28 cellular contexts compared by ENCODE assay signal in genomic region chr19:40232479-40232878, GRCh38. TPM values are rescaled to one million over a fixed set of nuclear protein-coding genes. Genes with fewer than 3 reads are reported as not detected.
DNase-seq lines count a peak whose midpoint lies in the region; ATAC-seq, FAIRE-seq and TF ChIP-seq lines count a peak whose summit lies in the region.
"Had no signal": no experiment of that assay in that cellular context is flagged by ENCODE, and none has a peak within 500 bp of the region (broad histone marks: within the 10 kb centered on the region; RNA-seq: fewer than 3 reads in every experiment).

No MANE protein-coding gene starts in this region.

- H3K79me2 ChIP-seq in K562 (ENCODE audit: control insufficient read depth, insufficient read depth, low read length), result no peaks in the 10 kb centered on the region
- H3K79me2 ChIP-seq: parathyroid adenoma had no signal

- no peaks in the 10 kb centered on the region for H4K20me1 ChIP-seq in K562 (replicated peaks; ENCODE audit: control insufficient read depth, insufficient read depth, low read length)

- FAIRE-seq in K562 (lab: Jason Lieb, UNC), result peak; percentile 96
- FAIRE-seq: kidney had no signal

- peak overlapping the region in 1 of 2 experiments; percentile 76; a peak in 2 of 4 replicates for H3K9ac ChIP-seq in K562 (ENCODE audit: insufficient read depth in 1 of 2, low read depth in 2 of 2, low read length in 2 of 2)
- H3K9ac ChIP-seq: parathyroid adenoma had no signal

- no peaks in the 10 kb centered on the region for H3K9me1 ChIP-seq in K562 (ENCODE audit: control insufficient read depth, insufficient read depth, low read length)

- no peak for TF ChIP-seq RAD21 in K562 (CRISPR knock-in tag; conservative IDR thresholded peaks at IDR 0.05 in 1 of 2, IDR thresholded peaks at IDR 0.05 in 1 of 2)

- ATAC-seq in Right ventricle myocardium inferior, result peak; percentile 27
- ATAC-seq in K562, result peak; percentile 88
- peak in 1 of 2 donors; percentile 3 for ATAC-seq in lower lobe of right lung
- peak; percentile 34 for ATAC-seq in aorta (ENCODE audit: low FRiP score)
- ATAC-seq in GM21423 (IDR thresholded peaks at IDR 0.05; ENCODE audit: unreplicated experiment), result no peak
- no peak for ATAC-seq in HG03280 (IDR thresholded peaks at IDR 0.05; ENCODE audit: unreplicated experiment)

- DNase-seq in Right ventricle myocardium inferior (ENCODE audit: missing footprints) (no peak), cardiac septum (ENCODE audit: low spot score) (no peak), K562 (ENCODE audit: extremely low read depth in 1 of 4, low spot score in 3 of 4) (peak; percentile 86 to 93 (median 90)), lower lobe of right lung (no peak), aorta (no peak)
- DNase-seq in stimulated activated CD4-positive, alpha-beta T cell treated with anti-CD3 and anti-CD28 coated beads, Interleukin-15, amount 100 ng/mL, for 24 hours, result no peak
- DNase-seq: 8988T; activated B cell treated with CpG ODN at 0.5 μM for 24 hours; activated CD4-positive, alpha-beta T cell treated with anti-CD3 and anti-CD28 coated beads, Interleukin-2, amount 50 U/mL, for 48 hours; activated CD8-positive, alpha-beta memory T cell treated with anti-CD3 and anti-CD28 coated beads, Interleukin-2, amount 50 U/mL, for 48 hours; H9; kidney; natural killer cell; NCI-H1092; NCI-H187 treated with DMSO at 0.1 percent for 48 hours; NCI-H226; NCI-H774; sigmoid colon; stomach had no signal

- 0 out of 2 replicates have a peak, but pooled peaks have one; percentile 10 for TF ChIP-seq POLR2A in K562 (conservative IDR thresholded peaks at IDR 0.05)

- H3K4me3 ChIP-seq in K562, result no peak overlapping the region
- H3K4me3 ChIP-seq in lower lobe of right lung, result no peak overlapping the region
- no peak overlapping the region for H3K4me3 ChIP-seq in aorta (ENCODE audit: low read length in 2 of 2)
- H3K4me3 ChIP-seq: ascending aorta, sigmoid colon, stomach, tibial nerve had no signal

- CTCF ChIA-PET in K562 (lab: Yijun Ruan, JAX; ENCODE audit: low intra/inter-chr PET ratio), result no interaction called here

- POLR2A ChIA-PET in K562 (lab: Yijun Ruan, JAX), result interaction anchor here (0.6 to 2.0 kb wide), 3 partner anchors 15 to 460 kb away, joined by 3 to 7 read pairs (median 6); partner anchors contain the start of gene TTC9B

- no peak for TF ChIP-seq EP300 in K562 (IDR thresholded peaks at IDR 0.05; ENCODE audit: low read length)

- in situ Hi-C loops in K562 (cut with MboI), result no loop called here

- H3K4me1 ChIP-seq in K562 (replicated peaks in 1 of 2; ENCODE audit: control insufficient read depth in 2 of 2, insufficient read depth in 2 of 2, low read length in 2 of 2) (peaks cover 25 to 52% of the 10 kb centered on the region in 2 experiments), lower lobe of right lung (peaks cover 8% of the 10 kb centered on the region), aorta (ENCODE audit: control insufficient read depth in 1 of 2, insufficient read depth in 2 of 2, low read length in 2 of 2) (no peaks in the 10 kb centered on the region)

- intact Hi-C loops in Right ventricle myocardium inferior (cut with DNase I) (no loop called here), cardiac septum (cut with DNase I) (no loop called here), K562 (cut with micrococcal nuclease) (loop anchor here (5.0 kb wide), 1 partner anchor 40 kb away; no protein-coding TSS in a partner anchor), lower lobe of right lung (cut with DNase I) (no loop called here), aorta (cut with DNase I) (no loop called here)

- 26% methylated on average over 10 of the region's 12 CpGs for WGBS in K562 (ENCODE audit: insufficient coverage, low coverage, missing lambda C conversion rate)
- 72 to 78% methylated on average over 12 of the region's 12 CpGs for WGBS in aorta, 2 donors

- H3K9me3 ChIP-seq in K562 (replicated peaks; ENCODE audit: control insufficient read depth, insufficient read depth, low read depth, low read length), result no peaks in the 10 kb centered on the region
- H3K9me3 ChIP-seq in lower lobe of right lung, result no peaks in the 10 kb centered on the region
- H3K9me3 ChIP-seq in aorta (ENCODE audit: control insufficient read depth, low read length), result no peaks in the 10 kb centered on the region
- H3K9me3 ChIP-seq: ascending aorta, sigmoid colon, stomach, tibial nerve had no signal

- TF ChIP-seq CTCF in K562 (IDR thresholded peaks at IDR 0.05 in 2 of 3, conservative IDR thresholded peaks at IDR 0.05 in 1 of 3; ENCODE audit: insufficient read depth in 2 of 3, low read depth in 1 of 3, low read length in 3 of 3), result no peak
- no peak for TF ChIP-seq CTCF in lower lobe of right lung (IDR thresholded peaks at IDR 0.05)

- H3K27ac ChIP-seq in K562 (ENCODE audit: extremely low read depth, low read depth, low read length), result peak overlapping the region; percentile 70
- peak overlapping the region; percentile 18 for H3K27ac ChIP-seq in lower lobe of right lung
- no peak overlapping the region for H3K27ac ChIP-seq in aorta (ENCODE audit: low read depth in 1 of 2, low read length in 2 of 2)
- H3K27ac ChIP-seq: HL-60 had no signal

- H2AFZ ChIP-seq in K562 (ENCODE audit: low read depth, low read length), result no peak overlapping the region
- H2AFZ ChIP-seq: parathyroid adenoma had no signal

- BruUV-seq in K562 (replicated peaks; lab: Mats Ljungman, UMichigan), result no TSS peak

- H3K27me3 ChIP-seq in K562 (ENCODE audit: control insufficient read depth in 2 of 2, insufficient read depth in 2 of 2, low read length in 2 of 2) (no peaks in the 10 kb centered on the region), lower lobe of right lung (ENCODE audit: low read depth) (no peaks in the 10 kb centered on the region), aorta (ENCODE audit: control insufficient read depth in 1 of 2, insufficient read depth in 2 of 2, low read length in 1 of 2) (no peaks in the 10 kb centered on the region)
- H3K27me3 ChIP-seq: ascending aorta, sigmoid colon had no signal

- H3K36me3 ChIP-seq in K562 (ENCODE audit: control insufficient read depth, insufficient read depth, low read length) (peaks cover 45% of the 10 kb centered on the region; the same call in 2 of the 3 replicates), lower lobe of right lung (peaks cover 46% of the 10 kb centered on the region), aorta (ENCODE audit: control insufficient read depth in 1 of 2, insufficient read depth in 2 of 2, low read length in 1 of 2) (peaks cover 0 to 2% of the 10 kb centered on the region in 2 donors)

- peak overlapping the region; percentile 57; the same call in 1 of the 2 replicates for H3K4me2 ChIP-seq in K562 (ENCODE audit: insufficient read depth, low read length)

RNA-seq across cellular contexts. Expression of gene CCNP, which starts 6.0 kb away (rescaled TPM):
- not detected for total RNA-seq in Right ventricle myocardium inferior
- total RNA-seq in cardiac septum, result 0.32 TPM
- 0.21 TPM in 1 of 2 replicates, not detected in the other for total RNA-seq in K562 (2011; cell fraction: chromatin; rRNA removed; ENCODE audit: low replicate concordance)
- total RNA-seq in K562 (2011; cell fraction: nucleolus; rRNA removed), result not detected in 2 replicates
- total RNA-seq in K562 (2011; cell fraction: nucleoplasm; rRNA removed), result not detected in 2 replicates
- total RNA-seq in K562 (2014; rRNA removed), result 0.08 TPM in 1 of 2 replicates, not detected in the other
- not detected in 2 replicates for total RNA-seq in K562 (2014; rRNA removed; fragmentation: Illumina TruSeq; extraction: Trizol)
- not detected in 2 replicates for total RNA-seq in K562 (2015; rRNA removed; fragmentation: Illumina TruSeq; extraction: Trizol)
- not detected in 2 replicates for total RNA-seq in K562 (2021)
- polyA plus RNA-seq in K562 (2011; rRNA removed), result 0.04 TPM in 1 of 2 replicates, not detected in the other
- polyA plus RNA-seq in K562 (2011; cell fraction: cytosol; rRNA removed), result 0.03 and 0.21 TPM in 2 replicates
- polyA plus RNA-seq in K562 (2011; cell fraction: nucleus; rRNA removed), result 0.09 and 0.24 TPM in 2 replicates
- 0.14 TPM in 1 of 2 replicates, not detected in the other for polyA plus RNA-seq in K562 (2012)
- polyA plus RNA-seq in K562 (2014; fragmentation: Illumina TruSeq; extraction: Trizol), result not detected in 2 replicates
- not detected for polyA plus RNA-seq in K562 (2014; fragmentation: Nextera tagmentation; extraction: Ambion mirVana)
- polyA plus RNA-seq in K562 (2014; rRNA removed), result 0.19 and 0.32 TPM in 2 replicates
- polyA minus RNA-seq in K562 (2011; rRNA and poly(A)+ RNA removed), result not detected in 2 replicates
- polyA minus RNA-seq in K562 (2011; cell fraction: cytosol; rRNA and poly(A)+ RNA removed), result not detected in 2 replicates
- not detected in 2 replicates for polyA minus RNA-seq in K562 (2011; cell fraction: nucleus; rRNA and poly(A)+ RNA removed)
- not detected for total RNA-seq in lower lobe of right lung
- total RNA-seq in aorta, result under 1 TPM; 0.42 to 0.81 TPM
- polyA plus RNA-seq in aorta, result under 1 TPM; 0.31 to 0.50 TPM
- total RNA-seq: ascending aorta, dermis microvascular lymphatic vessel endothelial cell, glomerular endothelial cell, sigmoid colon, stomach had no signal

RNA-seq across cellular contexts. Expression of gene TTC9B, which starts 14.3 kb away (rescaled TPM):
- not detected for total RNA-seq in Right ventricle myocardium inferior
- not detected for total RNA-seq in cardiac septum
- total RNA-seq in K562 (2011; cell fraction: chromatin; rRNA removed; ENCODE audit: low replicate concordance), result not detected in 2 replicates
- total RNA-seq in K562 (2011; cell fraction: nucleolus; rRNA removed), result 0.33 TPM in 1 of 2 replicates, not detected in the other
- not detected in 2 replicates for total RNA-seq in K562 (2011; cell fraction: nucleoplasm; rRNA removed)
- not detected in 2 replicates for total RNA-seq in K562 (2014; rRNA removed)
- total RNA-seq in K562 (2014; rRNA removed; fragmentation: Illumina TruSeq; extraction: Trizol), result not detected in 2 replicates
- total RNA-seq in K562 (2015; rRNA removed; fragmentation: Illumina TruSeq; extraction: Trizol), result not detected in 2 replicates
- total RNA-seq in K562 (2021), result not detected in 2 replicates
- polyA plus RNA-seq in K562 (2011; rRNA removed), result 0.03 and 0.14 TPM in 2 replicates
- polyA plus RNA-seq in K562 (2011; cell fraction: cytosol; rRNA removed), result 0.01 TPM in 1 of 2 replicates, not detected in the other
- 0.18 TPM in 1 of 2 replicates, not detected in the other for polyA plus RNA-seq in K562 (2011; cell fraction: nucleus; rRNA removed)
- polyA plus RNA-seq in K562 (2012), result 0.04 TPM in 1 of 2 replicates, not detected in the other
- polyA plus RNA-seq in K562 (2014; fragmentation: Illumina TruSeq; extraction: Trizol), result not detected in 2 replicates
- under 1 TPM in 1 of 2 experiments, not detected in 1; 0.06 TPM for polyA plus RNA-seq in K562 (2014; fragmentation: Nextera tagmentation; extraction: Ambion mirVana)
- polyA plus RNA-seq in K562 (2014; rRNA removed), result not detected in 2 replicates
- polyA minus RNA-seq in K562 (2011; rRNA and poly(A)+ RNA removed), result not detected in 2 replicates
- not detected in 2 replicates for polyA minus RNA-seq in K562 (2011; cell fraction: cytosol; rRNA and poly(A)+ RNA removed)
- not detected in 2 replicates for polyA minus RNA-seq in K562 (2011; cell fraction: nucleus; rRNA and poly(A)+ RNA removed)
- total RNA-seq in lower lobe of right lung, result not detected
- not detected for total RNA-seq in aorta
- under 1 TPM in 1 of 2 donors, not detected in 1; 0.26 TPM for polyA plus RNA-seq in aorta
- total RNA-seq: activated B cell treated with CpG ODN at 0.5 μM for 24 hours; activated T-helper 2 cell treated with anti-CD3 and anti-CD28 coated beads, Interferon-gamma antibody, Interleukin-2, Interleukin-4, amounts not matched to agents 10 μg/mL and 5 μg/mL and 100 μg/mL, durations not matched to agents 14 hours and 24 hours and 36 hours; ascending aorta; dermis microvascular lymphatic vessel endothelial cell; glomerular endothelial cell; kidney; natural killer cell had no signal

RNA-seq across cellular contexts. Expression of gene MAP3K10, which starts 41.3 kb away (rescaled TPM):
- 22.7 TPM for total RNA-seq in Right ventricle myocardium inferior
- 17.6 TPM for total RNA-seq in cardiac septum
- total RNA-seq in K562 (2011; cell fraction: chromatin; rRNA removed; ENCODE audit: low replicate concordance), result 10.1 and 28.7 TPM in 2 replicates
- 16.7 and 18.8 TPM in 2 replicates for total RNA-seq in K562 (2011; cell fraction: nucleolus; rRNA removed)
- total RNA-seq in K562 (2011; cell fraction: nucleoplasm; rRNA removed), result 14.9 and 18.2 TPM in 2 replicates
- total RNA-seq in K562 (2014; rRNA removed), result 6.4 TPM in 2 replicates
- total RNA-seq in K562 (2014; rRNA removed; fragmentation: Illumina TruSeq; extraction: Trizol), result 0.86 and 1.6 TPM in 2 replicates
- total RNA-seq in K562 (2015; rRNA removed; fragmentation: Illumina TruSeq; extraction: Trizol), result 3.6 and 3.9 TPM in 2 replicates
- 8.0 TPM in 2 replicates for total RNA-seq in K562 (2021)
- 1.9 and 3.3 TPM in 2 replicates for polyA plus RNA-seq in K562 (2011; rRNA removed)
- 2.3 and 5.5 TPM in 2 replicates for polyA plus RNA-seq in K562 (2011; cell fraction: cytosol; rRNA removed)
- 23.5 and 27.3 TPM in 2 replicates for polyA plus RNA-seq in K562 (2011; cell fraction: nucleus; rRNA removed)
- 5.9 and 7.2 TPM in 2 replicates for polyA plus RNA-seq in K562 (2012)
- 1.4 and 3.9 TPM in 2 replicates for polyA plus RNA-seq in K562 (2014; fragmentation: Illumina TruSeq; extraction: Trizol)
- under 1 TPM in 1 of 2 experiments, not detected in 1; 0.01 TPM for polyA plus RNA-seq in K562 (2014; fragmentation: Nextera tagmentation; extraction: Ambion mirVana)
- 6.0 and 7.3 TPM in 2 replicates for polyA plus RNA-seq in K562 (2014; rRNA removed)
- 1.2 and 2.3 TPM in 2 replicates for polyA minus RNA-seq in K562 (2011; rRNA and poly(A)+ RNA removed)
- polyA minus RNA-seq in K562 (2011; cell fraction: cytosol; rRNA and poly(A)+ RNA removed), result 6.0 and 8.8 TPM in 2 replicates
- 6.1 and 7.6 TPM in 2 replicates for polyA minus RNA-seq in K562 (2011; cell fraction: nucleus; rRNA and poly(A)+ RNA removed)
- total RNA-seq in lower lobe of right lung, result 17.4 TPM
- total RNA-seq in aorta, result 10 to 100 TPM; 21.1 to 28.8 TPM
- polyA plus RNA-seq in aorta, result 10 to 100 TPM in 1 of 2 donors, 1 to 10 TPM in 1; 7.0 to 19.9 TPM

RNA-seq across cellular contexts. Expression of gene AKT2, which starts 52.7 kb away (rescaled TPM):
- total RNA-seq in Right ventricle myocardium inferior, result 114 TPM
- 116 TPM for total RNA-seq in cardiac septum
- total RNA-seq in K562 (2011; cell fraction: chromatin; rRNA removed; ENCODE audit: low replicate concordance), result 290 and 653 TPM in 2 replicates
- 340 and 358 TPM in 2 replicates for total RNA-seq in K562 (2011; cell fraction: nucleolus; rRNA removed)
- 338 and 343 TPM in 2 replicates for total RNA-seq in K562 (2011; cell fraction: nucleoplasm; rRNA removed)
- total RNA-seq in K562 (2014; rRNA removed), result 61.1 and 83.7 TPM in 2 replicates
- 44.7 and 55.7 TPM in 2 replicates for total RNA-seq in K562 (2014; rRNA removed; fragmentation: Illumina TruSeq; extraction: Trizol)
- total RNA-seq in K562 (2015; rRNA removed; fragmentation: Illumina TruSeq; extraction: Trizol), result 67.4 and 67.7 TPM in 2 replicates
- total RNA-seq in K562 (2021), result 120 and 127 TPM in 2 replicates
- polyA plus RNA-seq in K562 (2011; rRNA removed), result 90.8 and 133 TPM in 2 replicates
- 112 and 119 TPM in 2 replicates for polyA plus RNA-seq in K562 (2011; cell fraction: cytosol; rRNA removed)
- 493 and 545 TPM in 2 replicates for polyA plus RNA-seq in K562 (2011; cell fraction: nucleus; rRNA removed)
- polyA plus RNA-seq in K562 (2012), result 76.0 and 79.7 TPM in 2 replicates
- 108 and 132 TPM in 2 replicates for polyA plus RNA-seq in K562 (2014; fragmentation: Illumina TruSeq; extraction: Trizol)
- 1 to 10 TPM; 1.1 TPM for polyA plus RNA-seq in K562 (2014; fragmentation: Nextera tagmentation; extraction: Ambion mirVana)
- 85.4 and 108 TPM in 2 replicates for polyA plus RNA-seq in K562 (2014; rRNA removed)
- polyA minus RNA-seq in K562 (2011; rRNA and poly(A)+ RNA removed), result 47.0 and 54.6 TPM in 2 replicates
- polyA minus RNA-seq in K562 (2011; cell fraction: cytosol; rRNA and poly(A)+ RNA removed), result 48.0 and 50.7 TPM in 2 replicates
- polyA minus RNA-seq in K562 (2011; cell fraction: nucleus; rRNA and poly(A)+ RNA removed), result 66.6 and 101 TPM in 2 replicates
- 102 TPM for total RNA-seq in lower lobe of right lung
- 100 to 1,000 TPM; 104 to 131 TPM for total RNA-seq in aorta
- polyA plus RNA-seq in aorta, result 10 to 100 TPM; 24.8 to 74.3 TPM

Comparison
In these comparisons a context has a peak if more than half of its experiments do, and no peak if none do; other contexts are left out.
1. ATAC-seq: peak in Right ventricle myocardium inferior (single experiment), K562 (single experiment) and aorta (single experiment); none in GM21423 (single experiment) and HG03280 (single experiment).
2. DNase-seq: peak in K562 (4 of 4); none in Right ventricle myocardium inferior (single experiment), cardiac septum (single experiment), lower lobe of right lung (single experiment), aorta (0 of 2) and stimulated activated CD4-positive, alpha-beta T cell treated with anti-CD3 and anti-CD28 coated beads, Interleukin-15, amount 100 ng/mL, for 24 hours (single experiment).
3. H3K27ac ChIP-seq: peak in K562 (single experiment) and lower lobe of right lung (single experiment); none in aorta (0 of 2).